In genomic region chr15:31019986-31020385, GRCh38 we compare ENCODE assay signal across 1 cellular context.
TF ChIP-seq lines count a peak whose summit lies in the region.

No MANE protein-coding gene starts in this region.

TF ChIP-seq in IMR-90, 13 proteins besides CTCF, POLR2A, EP300 and RAD21 (continued from another document):
- TF ChIP-seq USF2 (IDR thresholded peaks at IDR 0.05; ENCODE audit: low read depth, low read length) (no peak), MAZ (IDR thresholded peaks at IDR 0.05; ENCODE audit: borderline replicate concordance, low read depth, low read length) (no peak), ELK1 (IDR thresholded peaks at IDR 0.05; ENCODE audit: borderline replicate concordance, low read depth, low read length) (no peak), RFX5 (IDR thresholded peaks at IDR 0.05; ENCODE audit: low read depth, low read length) (no peak), FOS (IDR thresholded peaks at IDR 0.05; ENCODE audit: low read depth, low read length) (no peak), CEBPB (IDR thresholded peaks at IDR 0.05; ENCODE audit: low read depth, low read length) (no peak), NFE2L2 (IDR thresholded peaks at IDR 0.05; ENCODE audit: low read depth, low read length) (no peak), BHLHE40 (IDR thresholded peaks at IDR 0.05; ENCODE audit: low read depth, low read length) (no peak), MXI1 (IDR thresholded peaks at IDR 0.05; ENCODE audit: borderline replicate concordance, low read depth, low read length) (no peak), SMC3 (IDR thresholded peaks at IDR 0.05; ENCODE audit: low read depth, low read length) (no peak), CHD1 (IDR thresholded peaks at IDR 0.05; ENCODE audit: low read depth, low read length) (no peak)
